17 cellular contexts compared by ENCODE assay signal in genomic region chr18:683531-683930, GRCh38. TPM values are rescaled to one million over a fixed set of nuclear protein-coding genes. Genes with fewer than 3 reads are reported as not detected.
A peak's percentile ranks its signal among the peaks of the same experiment; 100 is the strongest.
DNase-seq lines count a peak whose midpoint lies in the region; ATAC-seq, FAIRE-seq and TF ChIP-seq lines count a peak whose summit lies in the region.
"Had no signal": no experiment of that assay in that cellular context is flagged by ENCODE, and none has a peak within 500 bp of the region (broad histone marks: within the 10 kb centered on the region; RNA-seq: fewer than 3 reads in every experiment).

No MANE protein-coding gene starts in this region.

- no peak for TF ChIP-seq EP300 in H1 (IDR thresholded peaks at IDR 0.05; ENCODE audit: borderline replicate concordance in 1 of 2, low read depth in 2 of 2, low read length in 2 of 2)

- POLR2A ChIA-PET in H1 (lab: Charles Lee; ENCODE audit: partially characterized antibody), result interaction anchor here (0.6 to 1.5 kb wide), 4 partner anchors 8 to 37 kb away, joined by 3 to 4 read pairs (median 4); no protein-coding TSS in a partner anchor

- H2AK5ac ChIP-seq in H1 (ENCODE audit: low read depth, low read length), result no peak overlapping the region
- peak overlapping the region; percentile 92 for H2AK5ac ChIP-seq in neuronal stem cell (ENCODE audit: low read depth, low read length)

- H2BK5ac ChIP-seq in H1 (ENCODE audit: low read depth, low read length) (no peak overlapping the region), neuronal stem cell (ENCODE audit: low read length) (no peak overlapping the region)

- H4K91ac ChIP-seq in H1 (replicated peaks; ENCODE audit: insufficient read length, low read length) (no peak overlapping the region), neuronal stem cell (ENCODE audit: low read depth, low read length, poor library complexity) (no peak overlapping the region)

- no peak overlapping the region for H3K9ac ChIP-seq in H1 (replicated peaks in 1 of 4; ENCODE audit: extremely low read depth in 1 of 4, low read depth in 3 of 4, low read length in 3 of 4)
- no peak overlapping the region for H3K9ac ChIP-seq in neuronal stem cell (ENCODE audit: low read depth, low read length, poor library complexity)

- peaks cover 2% of the 10 kb centered on the region; the same call in 1 of the 2 replicates for H3K23me2 ChIP-seq in H1 (ENCODE audit: low read depth, low read length)

- H2AFZ ChIP-seq in H1 (ENCODE audit: low read length), result no peak overlapping the region
- H2AFZ ChIP-seq in neuronal stem cell (ENCODE audit: low read length), result peak overlapping the region; percentile 24
- H2AFZ ChIP-seq: PC-9 had no signal

- peak overlapping the region; percentile 36 for H4K8ac ChIP-seq in H1 (ENCODE audit: extremely low read depth, insufficient read depth, low read length)
- no peak overlapping the region for H4K8ac ChIP-seq in neuronal stem cell (ENCODE audit: low read depth, low read length)

- no peak overlapping the region for H3K56ac ChIP-seq in H1 (replicated peaks; ENCODE audit: insufficient read length, low read depth, low read length)

- H2BK20ac ChIP-seq in H1 (ENCODE audit: low read length), result no peak overlapping the region

- TF ChIP-seq RAD21 in H1 (IDR thresholded peaks at IDR 0.05 in 1 of 2, conservative IDR thresholded peaks at IDR 0.05 in 1 of 2; ENCODE audit: low read depth in 2 of 2, low read length in 2 of 2), result no peak

- H3K79me1 ChIP-seq in H1 (ENCODE audit: low read depth, low read length), result no peaks in the 10 kb centered on the region
- H3K79me1 ChIP-seq in neuronal stem cell (ENCODE audit: low read depth, low read length), result no peaks in the 10 kb centered on the region

- CTCF ChIA-PET in H1 (lab: Charles Lee; ENCODE audit: partially characterized antibody), result interaction anchor here (0.9 to 2.6 kb wide), 5 partner anchors 11 to 148 kb away, joined by 3 to 6 read pairs (median 4); no protein-coding TSS in a partner anchor

- peaks cover 7 to 19% (median 11%) of the 10 kb centered on the region in 4 experiments for H3K4me1 ChIP-seq in H1 (replicated peaks in 1 of 4; ENCODE audit: control insufficient read depth in 3 of 4, insufficient read depth in 4 of 4, low read length in 3 of 4)
- peaks cover 9 to 20% of the 10 kb centered on the region in 2 donors for H3K4me1 ChIP-seq in neuronal stem cell (ENCODE audit: control insufficient read depth in 2 of 2, insufficient read depth in 1 of 2, low read depth in 1 of 2, low read length in 2 of 2)
- H3K4me1 ChIP-seq: SJSA1 had no signal

- H3K27ac ChIP-seq in KOPT-K1 (ENCODE audit: low read depth, low read length, poor library complexity, severe bottlenecking) (peak overlapping the region; percentile 97), H1 (ENCODE audit: low read depth, low read length) (no peak overlapping the region), neuronal stem cell (replicated peaks; ENCODE audit: low read length) (no peak overlapping the region)
- H3K27ac ChIP-seq: C4-2B, HL-60, PC-9, SJSA1 had no signal

- no peak for TF ChIP-seq CTCF in H1 (IDR thresholded peaks at IDR 0.05; ENCODE audit: control extremely low read depth in 1 of 3, insufficient read depth in 1 of 3, low read depth in 1 of 3, low read length in 3 of 3)

- no peak overlapping the region for H4K5ac ChIP-seq in H1 (ENCODE audit: insufficient read length, low read depth, low read length)

- ATAC-seq in GM18868 (IDR thresholded peaks at IDR 0.05; ENCODE audit: unreplicated experiment) (no peak), HG03565 (IDR thresholded peaks at IDR 0.05; ENCODE audit: unreplicated experiment) (no peak), GM18520 (IDR thresholded peaks at IDR 0.05; ENCODE audit: unreplicated experiment) (no peak)

- H3K36me3 ChIP-seq in KOPT-K1 (ENCODE audit: insufficient read depth, low read length), result peaks cover 73% of the 10 kb centered on the region
- peaks cover 6 to 19% (median 14%) of the 10 kb centered on the region in 4 experiments; a peak in 7 of 8 replicates for H3K36me3 ChIP-seq in H1 (ENCODE audit: control insufficient read depth in 2 of 4, insufficient read depth in 4 of 4, low read length in 3 of 4)
- H3K36me3 ChIP-seq in neuronal stem cell (replicated peaks in 1 of 2; ENCODE audit: control insufficient read depth in 2 of 2, insufficient read depth in 2 of 2, low read length in 2 of 2), result peaks cover 0 to 3% of the 10 kb centered on the region in 2 donors

- H3K23ac ChIP-seq in H1 (ENCODE audit: insufficient read length), result no peak overlapping the region
- no peak overlapping the region for H3K23ac ChIP-seq in neuronal stem cell (ENCODE audit: low read depth, low read length, poor library complexity)

- H2BK120ac ChIP-seq in H1 (replicated peaks; ENCODE audit: low read depth, low read length) (no peak overlapping the region), neuronal stem cell (ENCODE audit: low read depth, low read length) (no peak overlapping the region)

- TF ChIP-seq POLR2A in H1 (IDR thresholded peaks at IDR 0.05; ENCODE audit: control extremely low read depth in 1 of 2, low read depth in 2 of 2, low read length in 2 of 2), result no peak

- H2BK12ac ChIP-seq in H1 (ENCODE audit: low read depth, low read length), result no peak overlapping the region
- peak overlapping the region; percentile 66 for H2BK12ac ChIP-seq in neuronal stem cell (ENCODE audit: low read length)

- no peak overlapping the region for H3K4me3 ChIP-seq in H1 (ENCODE audit: extremely low read depth in 1 of 4, insufficient read depth in 2 of 4, low read depth in 3 of 4, low read length in 4 of 4)
- H3K4me3 ChIP-seq in neuronal stem cell (ENCODE audit: low read length in 2 of 2), result no peak overlapping the region
- H3K4me3 ChIP-seq: PC-9, SJSA1 had no signal

- DNase-seq in COR-L47 (lab: John Stamatoyannopoulos, UW) (peak; percentile 21), H1 (ENCODE audit: low read depth in 1 of 2, low spot score in 2 of 2) (no peak), neuronal stem cell (ENCODE audit: low spot score) (no peak)
- DNase-seq: H9, NCI-H187, NCI-H345, NCI-H526, PC-9 had no signal

- no peak for FAIRE-seq in H1 (lab: Jason Lieb, UNC)
- FAIRE-seq: GM19239, HTR-8/SVneo had no signal

- H3K27me3 ChIP-seq in H1 (replicated peaks in 1 of 4; ENCODE audit: control insufficient read depth in 3 of 4, extremely low read depth in 1 of 4, insufficient read depth in 3 of 4, low read length in 3 of 4) (peaks cover 0 to 4% (median 0%) of the 10 kb centered on the region in 4 experiments; a peak in 3 of 7 replicates), neuronal stem cell (ENCODE audit: control insufficient read depth in 3 of 3, insufficient read depth in 3 of 3, low read depth in 1 of 3, low read length in 3 of 3) (peaks cover 0 to 4% (median 4%) of the 10 kb centered on the region in 3 experiments)
- H3K27me3 ChIP-seq: SJSA1 had no signal

- H3K4me2 ChIP-seq in H1 (ENCODE audit: insufficient read depth in 1 of 2, low read depth in 2 of 2, low read length in 2 of 2), result no peak overlapping the region
- H3K4me2 ChIP-seq in neuronal stem cell (ENCODE audit: insufficient read depth, low read length, poor library complexity, severe bottlenecking), result no peak overlapping the region
- H3K4me2 ChIP-seq: PC-9 had no signal

- H3K9me3 ChIP-seq in KOPT-K1 (ENCODE audit: insufficient read depth, low read length, poor library complexity, severe bottlenecking) (no peaks in the 10 kb centered on the region), H1 (ENCODE audit: insufficient read depth in 2 of 2, low read depth in 1 of 2, low read length in 1 of 2) (no peaks in the 10 kb centered on the region), neuronal stem cell (replicated peaks in 1 of 2; ENCODE audit: control insufficient read depth in 2 of 2, insufficient read depth in 1 of 2, low read depth in 1 of 2, low read length in 2 of 2) (peaks cover 0 to 2% of the 10 kb centered on the region in 2 donors)
- H3K9me3 ChIP-seq: SJSA1 had no signal

- no peak overlapping the region for H2BK15ac ChIP-seq in H1 (ENCODE audit: low read length)
- no peak overlapping the region for H2BK15ac ChIP-seq in neuronal stem cell (ENCODE audit: low read length)

- WGBS in H1 (ENCODE audit: extremely low coverage in 1 of 2, insufficient coverage in 1 of 2, insufficient read length in 1 of 2, insufficient replicate concordance in 2 of 2, low coverage in 1 of 2, low lambda C conversion rate in 2 of 2, missing lambda C conversion rate in 1 of 2), 2 experiments, result 81% methylated on average over 5 of the region's 5 CpGs; no CpG with 5 or more reads in 1 of the 2 experiments
- WGBS in neuronal stem cell (ENCODE audit: extremely low coverage in 2 of 2, insufficient read length in 2 of 2, insufficient replicate concordance in 1 of 2), 2 donors, result no CpG with 5 or more reads among the region's 5 CpGs

- no peak overlapping the region for H3K4ac ChIP-seq in H1 (replicated peaks; ENCODE audit: insufficient read length, low read depth, low read length)
- no peak overlapping the region for H3K4ac ChIP-seq in neuronal stem cell (ENCODE audit: low read length)

- H3K14ac ChIP-seq in H1 (ENCODE audit: insufficient read length) (no peak overlapping the region), neuronal stem cell (ENCODE audit: low read length) (no peak overlapping the region)

- peaks cover 6 to 10% of the 10 kb centered on the region in 2 experiments for H4K20me1 ChIP-seq in H1 (replicated peaks in 1 of 2; ENCODE audit: control insufficient read depth in 1 of 2, insufficient read depth in 2 of 2, low read length in 2 of 2)

- H3K18ac ChIP-seq in H1 (ENCODE audit: extremely low read depth, low read length), result no peak overlapping the region
- peak overlapping the region; percentile 48 for H3K18ac ChIP-seq in neuronal stem cell (ENCODE audit: low read length)

- no peaks in the 10 kb centered on the region for H3K79me2 ChIP-seq in H1 (ENCODE audit: control insufficient read depth in 1 of 2, insufficient read depth in 2 of 2, low read length in 2 of 2)

RNA-seq across cellular contexts. Expression of gene TYMS, which starts 26.1 kb away (rescaled TPM):
- total RNA-seq in H1 (2021; fragmentation: NEBNext Ultra II Directional; extraction: Animal tissue kit (Norgen Biotek cat#: 25700)), result 85.1 and 91.9 TPM in 2 replicates
- polyA plus RNA-seq in H1 (2011; rRNA removed), result 76.8 and 110 TPM in 2 replicates
- 78.5 TPM for polyA plus RNA-seq in H1 (2011; cell fraction: cytosol; rRNA removed)
- 120 TPM for polyA plus RNA-seq in H1 (2011; cell fraction: nucleus; rRNA removed)
- polyA plus RNA-seq in H1 (2012, experiment 1 of 2), result 99.4 to 132 TPM (median 113 TPM) in 4 replicates
- 51.6 TPM for polyA plus RNA-seq in H1 (2012, experiment 2 of 2)
- polyA plus RNA-seq in H1 (2013, experiment 1 of 2), result 58.5 TPM
- 58.9 TPM for polyA plus RNA-seq in H1 (2013, experiment 2 of 2)
- polyA minus RNA-seq in H1 (2011; rRNA and poly(A)+ RNA removed), result 117 and 187 TPM in 2 replicates
- polyA minus RNA-seq in H1 (2011; cell fraction: cytosol; rRNA and poly(A)+ RNA removed), result 74.1 TPM
- polyA minus RNA-seq in H1 (2011; cell fraction: nucleus; rRNA and poly(A)+ RNA removed), result 26.6 TPM
- 117 TPM for polyA plus RNA-seq in neuronal stem cell (2013, experiment 1 of 2)
- polyA plus RNA-seq in neuronal stem cell (2013, experiment 2 of 2), result 116 TPM

RNA-seq across cellular contexts. Expression of gene ENOSF1, which starts 28.9 kb away (rescaled TPM):
- 25.6 and 26.4 TPM in 2 replicates for total RNA-seq in H1 (2021; fragmentation: NEBNext Ultra II Directional; extraction: Animal tissue kit (Norgen Biotek cat#: 25700))
- polyA plus RNA-seq in H1 (2011; rRNA removed), result 15.4 and 17.6 TPM in 2 replicates
- polyA plus RNA-seq in H1 (2011; cell fraction: cytosol; rRNA removed), result 23.2 TPM
- polyA plus RNA-seq in H1 (2011; cell fraction: nucleus; rRNA removed), result 76.0 TPM
- 27.7 to 38.4 TPM (median 34.8 TPM) in 4 replicates for polyA plus RNA-seq in H1 (2012, experiment 1 of 2)
- polyA plus RNA-seq in H1 (2012, experiment 2 of 2), result 9.0 TPM
- polyA plus RNA-seq in H1 (2013, experiment 1 of 2), result 15.4 TPM
- 11.1 TPM for polyA plus RNA-seq in H1 (2013, experiment 2 of 2)
- 36.7 and 42.8 TPM in 2 replicates for polyA minus RNA-seq in H1 (2011; rRNA and poly(A)+ RNA removed)
- polyA minus RNA-seq in H1 (2011; cell fraction: cytosol; rRNA and poly(A)+ RNA removed), result 34.8 TPM
- polyA minus RNA-seq in H1 (2011; cell fraction: nucleus; rRNA and poly(A)+ RNA removed), result 66.9 TPM
- polyA plus RNA-seq in neuronal stem cell (2013, experiment 1 of 2), result 10.9 TPM
- 11.0 TPM for polyA plus RNA-seq in neuronal stem cell (2013, experiment 2 of 2)
